20 cellular contexts compared by ENCODE assay signal in the genomic region with DNA sequence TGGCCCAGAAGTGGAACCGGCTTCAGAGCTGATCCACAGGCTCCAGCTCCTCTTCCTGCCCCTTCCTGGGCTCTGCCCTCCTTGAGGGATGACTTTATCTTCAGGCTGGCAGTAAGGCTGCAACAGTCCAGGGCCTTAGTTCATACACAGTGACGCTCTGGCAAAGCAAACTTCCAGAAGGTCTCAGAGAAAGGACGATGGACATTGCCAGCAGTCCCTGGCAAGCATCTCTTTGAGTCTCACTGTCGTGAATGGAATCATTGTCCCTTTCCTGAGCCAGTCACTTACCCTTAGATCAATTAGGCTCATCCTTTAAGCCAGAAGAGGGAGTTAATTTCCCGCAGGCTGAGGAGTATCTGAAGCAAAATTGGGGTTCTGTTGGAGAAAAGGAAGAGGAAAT.
DNase-seq lines count a peak whose midpoint lies in the region.
"Had no signal": no experiment of that assay in that cellular context is flagged by ENCODE, and none has a peak within 500 bp of the region (broad histone marks: within the 10 kb centered on the region; RNA-seq: fewer than 3 reads in every experiment).

No MANE protein-coding gene starts in this region.

- peak overlapping the region; percentile 59 for H3K27ac ChIP-seq in layer of hippocampus (ENCODE audit: low read depth, low read length)
- H3K27ac ChIP-seq: A549, BLaER1, HL-60, KMS-11, Peyer's patch, SJSA1 had no signal

- no peaks in the 10 kb centered on the region for H3K27me3 ChIP-seq in layer of hippocampus (ENCODE audit: control insufficient read depth, insufficient read depth, low read length)
- H3K27me3 ChIP-seq: BLaER1, Peyer's patch had no signal

- peak in 35 of 56 donors; percentile 4 to 75 (median 30) for DNase-seq in amygdala (lab: John Stamatoyannopoulos, UW)
- peak; percentile 17 for DNase-seq in ecto neural progenitor cell (ENCODE audit: low spot score)
- peak; percentile 89 for DNase-seq in superior temporal gyrus (ENCODE audit: extremely low spot score)
- no peak for DNase-seq in activated T-cell treated with anti-CD3 and anti-CD28 coated beads, Interleukin-2, amount 50 U/mL, for 48 hours
- no peak for DNase-seq in DMS79 (lab: John Stamatoyannopoulos, UW)
- DNase-seq in NCI-H1092 (lab: John Stamatoyannopoulos, UW), result no peak
- DNase-seq: CD8-positive, alpha-beta memory T cell; DMS53; H7; NCI-H146; NCI-H2029 treated with DMSO at 0.1 percent for 48 hours; NCI-H446 treated with DMSO at 0.1 percent for 48 hours; NK-92 treated with Interleukin-12 subunit alpha and Interleukin-12 subunit beta, amount 100 ng/mL, for 24 hours; Peyer's patch had no signal

Comparison
In these comparisons a context has a peak if more than half of its experiments do, and no peak if none do; other contexts are left out.
1. DNase-seq: peak in amygdala (35 of 56), ecto neural progenitor cell (single experiment) and superior temporal gyrus (single experiment); none in activated T-cell treated with anti-CD3 and anti-CD28 coated beads, Interleukin-2, amount 50 U/mL, for 48 hours (0 of 2), DMS79 (single experiment) and NCI-H1092 (single experiment).